Comparison of ENCODE assay signal across 8 cellular contexts in genomic region chr12:2051700-2052625, GRCh38. TPM values are rescaled to one million over a fixed set of nuclear protein-coding genes. Genes with fewer than 3 reads are reported as not detected.
DNase-seq lines count a peak whose midpoint lies in the region; ATAC-seq and TF ChIP-seq lines count a peak whose summit lies in the region.

No MANE protein-coding gene starts in this region.

- TF ChIP-seq EP300 in esophagus muscularis mucosa (IDR thresholded peaks at IDR 0.05) = no peak

- TF ChIP-seq CTCF in esophagus muscularis mucosa (IDR thresholded peaks at IDR 0.05) (peak in 2 of 3 experiments; percentile 12 to 19), retinal pigment epithelial cell (conservative IDR thresholded peaks at IDR 0.05; ENCODE audit: low read depth, low read length) (no peak)

- TF ChIP-seq POLR2A in esophagus muscularis mucosa (IDR thresholded peaks at IDR 0.05; ENCODE audit: low read depth) = no peak

- DNase-seq in D341Med (ENCODE audit: low spot score) (peak; percentile 48), NCI-H345 (lab: John Stamatoyannopoulos, UW) (peak; percentile 45), esophagus muscularis mucosa (ENCODE audit: extremely low spot score) (no peak), retinal pigment epithelial cell (ENCODE audit: low read depth) (no peak)
- DNase-seq in effector CD4-positive, alpha-beta T cell = no peak

- no peaks in the 10 kb centered on the region for H3K9me3 ChIP-seq in esophagus muscularis mucosa

- peak overlapping the region; percentile 71 to 96 (median 95) for H3K27ac ChIP-seq in esophagus muscularis mucosa (replicated peaks in 1 of 4)

- intact Hi-C loops in esophagus muscularis mucosa (cut with DNase I) = loop anchor here (5.0 kb wide), 1 partner anchor 530 kb away; no protein-coding TSS in a partner anchor

- 7% methylated on average over 45 of the region's 54 CpGs for WGBS in esophagus muscularis mucosa

- peaks cover 0 to 13% (median 0%) of the 10 kb centered on the region in 4 donors for H3K27me3 ChIP-seq in esophagus muscularis mucosa

- H3K36me3 ChIP-seq in esophagus muscularis mucosa = peaks cover 0 to 8% (median 0%) of the 10 kb centered on the region in 4 donors

- H3K4me3 ChIP-seq in esophagus muscularis mucosa = peak overlapping the region; percentile 71 to 88 (median 78)
- peak overlapping the region; percentile 13 for H3K4me3 ChIP-seq in retinal pigment epithelial cell (ENCODE audit: low read length)

- peaks cover 19 to 39% (median 28%) of the 10 kb centered on the region in 4 donors for H3K4me1 ChIP-seq in esophagus muscularis mucosa

- ATAC-seq in GM21367 (IDR thresholded peaks at IDR 0.05; ENCODE audit: unreplicated experiment) (no peak), HG03196 (IDR thresholded peaks at IDR 0.05; ENCODE audit: unreplicated experiment) (no peak), GM21576 (IDR thresholded peaks at IDR 0.05; ENCODE audit: unreplicated experiment) (no peak)

RNA-seq across cellular contexts. Expression of gene CACNA1C, which starts 0.8 kb away (rescaled TPM):
- 100 to 1,000 TPM in 1 of 4 donors, 10 to 100 TPM in 3; 44.1 to 104 (median 49.4) TPM for total RNA-seq in esophagus muscularis mucosa

RNA-seq across cellular contexts. Expression of gene DCP1B, which starts 47.7 kb away (rescaled TPM):
- total RNA-seq in esophagus muscularis mucosa = 10 to 100 TPM; 22.0 to 26.5 (median 24.4) TPM

Comparison
In these comparisons a context has a peak if more than half of its experiments do, and no peak if none do; other contexts are left out.
1. DNase-seq: peak in D341Med (single experiment) and NCI-H345 (single experiment); none in esophagus muscularis mucosa (single experiment), retinal pigment epithelial cell (single experiment) and effector CD4-positive, alpha-beta T cell (single experiment).